8 cellular contexts compared by ENCODE assay signal in the genomic region with DNA sequence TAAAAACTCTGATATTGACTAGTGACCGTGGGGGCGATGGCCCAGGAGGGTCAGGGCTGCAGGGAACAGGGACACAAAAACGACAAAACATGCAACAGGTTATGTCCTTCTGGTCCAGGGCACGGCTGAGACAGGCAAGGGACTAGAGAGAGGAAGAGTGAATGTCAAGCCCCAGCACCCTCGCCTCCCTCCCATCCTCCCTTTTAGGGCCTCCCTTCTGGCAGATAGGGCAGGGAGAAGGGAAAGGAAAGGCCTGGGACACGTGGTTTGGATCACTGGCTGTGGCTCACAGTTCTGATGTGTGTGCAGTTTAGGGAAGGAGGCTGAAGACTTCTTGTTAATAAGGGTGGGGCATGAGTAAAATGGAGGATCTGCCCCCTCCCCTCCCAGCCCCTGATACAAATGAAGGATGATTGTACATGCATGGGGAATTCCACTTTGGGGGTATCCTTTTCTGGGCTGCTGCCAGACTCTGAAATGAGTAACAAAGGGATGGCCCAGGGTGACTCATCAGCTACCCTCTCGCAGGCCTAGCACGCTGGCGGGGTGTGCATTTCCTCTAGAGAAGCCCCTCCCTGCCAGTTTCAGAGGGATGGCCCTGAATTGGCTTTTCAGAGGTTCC. TPM values are rescaled to one million over a fixed set of nuclear protein-coding genes. Genes with fewer than 3 reads are reported as not detected.
DNase-seq lines count a peak whose midpoint lies in the region; ATAC-seq and TF ChIP-seq lines count a peak whose summit lies in the region.

No MANE protein-coding gene starts in this region.

- H3K4me1 Mint-ChIP-seq in WTC11: peaks cover 45% of the 10 kb centered on the region

- ATAC-seq in GM21515 (IDR thresholded peaks at IDR 0.05; ENCODE audit: unreplicated experiment) (peak; percentile 85), WTC11 (peak; percentile 91), left lobe of liver (peak; percentile 78)

- peak overlapping the region; percentile 11 for H3K4me3 Mint-ChIP-seq in WTC11

- DNase-seq in COLO668 (lab: John Stamatoyannopoulos, UW; ENCODE audit: unreplicated experiment) (peak; percentile 73), HUDEP-2 (lab: John Stamatoyannopoulos, UW; ENCODE audit: unreplicated experiment in 76 of 76) (peak in 55 of 76 experiments; percentile 5 to 70 (median 37)), WTC11 (ENCODE audit: low spot score) (peak; percentile 59), breast epithelium (ENCODE audit: low spot score in 2 of 2) (peak in 1 of 2 donors; percentile 49), left lobe of liver (ENCODE audit: low spot score) (no peak), NCI-H446 (lab: John Stamatoyannopoulos, UW) (no peak)
- peak; percentile 60 to 90 (median 86) for DNase-seq in stimulated activated CD4-positive, alpha-beta T cell treated with anti-CD3 and anti-CD28 coated beads, TNF-alpha, amount 100 ng/mL, for 4 hours (ENCODE audit: low read depth in 3 of 3)

- H3K36me3 ChIP-seq in breast epithelium: no peaks in the 10 kb centered on the region

- POLR2A ChIA-PET in WTC11 (lab: Charles Lee): no interaction called here

- H3K27me3 ChIP-seq in breast epithelium: no peaks in the 10 kb centered on the region

- intact Hi-C loops in breast epithelium (cut with DNase I; ENCODE audit: low total_unique reads): no loop called here

- H3K36me3 Mint-ChIP-seq in WTC11: peaks cover 9% of the 10 kb centered on the region; the same call in 1 of the 2 replicates

- TF ChIP-seq POLR2A in breast epithelium (IDR thresholded peaks at IDR 0.05): no peak

- CTCF ChIA-PET in WTC11 (lab: Charles Lee): interaction anchor here (1.1 to 1.6 kb wide), 6 partner anchors 14 to 170 kb away, joined by 3 to 6 read pairs (median 4); a partner anchor contains a TSS

- peak overlapping the region; percentile 74 to 89 for H3K27ac ChIP-seq in breast epithelium

- peak overlapping the region; percentile 75 for H3K27ac Mint-ChIP-seq in WTC11

- H3K4me3 ChIP-seq in breast epithelium: peak overlapping the region in 1 of 3 donors; percentile 0

- H3K9me3 ChIP-seq in breast epithelium: no peaks in the 10 kb centered on the region

- peaks cover 93% of the 10 kb centered on the region for H3K27me3 Mint-ChIP-seq in WTC11 (ENCODE audit: low read depth)

- H3K4me1 ChIP-seq in breast epithelium: peaks cover 18 to 33% of the 10 kb centered on the region in 2 donors

- TF ChIP-seq CTCF in WTC11 (IDR thresholded peaks at IDR 0.05) (no peak), breast epithelium (IDR thresholded peaks at IDR 0.05) (no peak)

- no peaks in the 10 kb centered on the region for H3K9me3 Mint-ChIP-seq in WTC11

TF ChIP-seq in WTC11, 78 proteins besides CTCF, POLR2A, EP300 and RAD21 (continues in another document):
- no peak for TF ChIP-seq NFE2L1 (CRISPR knock-in tag; IDR thresholded peaks at IDR 0.05)
- TF ChIP-seq, protein P1, sequence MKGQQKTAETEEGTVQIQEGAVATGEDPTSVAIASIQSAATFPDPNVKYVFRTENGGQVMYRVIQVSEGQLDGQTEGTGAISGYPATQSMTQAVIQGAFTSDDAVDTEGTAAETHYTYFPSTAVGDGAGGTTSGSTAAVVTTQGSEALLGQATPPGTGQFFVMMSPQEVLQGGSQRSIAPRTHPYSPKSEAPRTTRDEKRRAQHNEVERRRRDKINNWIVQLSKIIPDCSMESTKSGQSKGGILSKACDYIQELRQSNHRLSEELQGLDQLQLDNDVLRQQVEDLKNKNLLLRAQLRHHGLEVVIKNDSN (CRISPR knock-in tag; IDR thresholded peaks at IDR 0.05): peak; percentile 71
- no peak for TF ChIP-seq SP1 (CRISPR knock-in tag; conservative IDR thresholded peaks at IDR 0.05)
- TF ChIP-seq, protein P2, sequence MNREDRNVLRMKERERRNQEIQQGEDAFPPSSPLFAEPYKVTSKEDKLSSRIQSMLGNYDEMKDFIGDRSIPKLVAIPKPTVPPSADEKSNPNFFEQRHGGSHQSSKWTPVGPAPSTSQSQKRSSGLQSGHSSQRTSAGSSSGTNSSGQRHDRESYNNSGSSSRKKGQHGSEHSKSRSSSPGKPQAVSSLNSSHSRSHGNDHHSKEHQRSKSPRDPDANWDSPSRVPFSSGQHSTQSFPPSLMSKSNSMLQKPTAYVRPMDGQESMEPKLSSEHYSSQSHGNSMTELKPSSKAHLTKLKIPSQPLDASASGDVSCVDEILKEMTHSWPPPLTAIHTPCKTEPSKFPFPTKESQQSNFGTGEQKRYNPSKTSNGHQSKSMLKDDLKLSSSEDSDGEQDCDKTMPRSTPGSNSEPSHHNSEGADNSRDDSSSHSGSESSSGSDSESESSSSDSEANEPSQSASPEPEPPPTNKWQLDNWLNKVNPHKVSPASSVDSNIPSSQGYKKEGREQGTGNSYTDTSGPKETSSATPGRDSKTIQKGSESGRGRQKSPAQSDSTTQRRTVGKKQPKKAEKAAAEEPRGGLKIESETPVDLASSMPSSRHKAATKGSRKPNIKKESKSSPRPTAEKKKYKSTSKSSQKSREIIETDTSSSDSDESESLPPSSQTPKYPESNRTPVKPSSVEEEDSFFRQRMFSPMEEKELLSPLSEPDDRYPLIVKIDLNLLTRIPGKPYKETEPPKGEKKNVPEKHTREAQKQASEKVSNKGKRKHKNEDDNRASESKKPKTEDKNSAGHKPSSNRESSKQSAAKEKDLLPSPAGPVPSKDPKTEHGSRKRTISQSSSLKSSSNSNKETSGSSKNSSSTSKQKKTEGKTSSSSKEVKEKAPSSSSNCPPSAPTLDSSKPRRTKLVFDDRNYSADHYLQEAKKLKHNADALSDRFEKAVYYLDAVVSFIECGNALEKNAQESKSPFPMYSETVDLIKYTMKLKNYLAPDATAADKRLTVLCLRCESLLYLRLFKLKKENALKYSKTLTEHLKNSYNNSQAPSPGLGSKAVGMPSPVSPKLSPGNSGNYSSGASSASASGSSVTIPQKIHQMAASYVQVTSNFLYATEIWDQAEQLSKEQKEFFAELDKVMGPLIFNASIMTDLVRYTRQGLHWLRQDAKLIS (CRISPR knock-in tag; IDR thresholded peaks at IDR 0.05; ENCODE audit: borderline replicate concordance): no peak
- TF ChIP-seq, protein P3, sequence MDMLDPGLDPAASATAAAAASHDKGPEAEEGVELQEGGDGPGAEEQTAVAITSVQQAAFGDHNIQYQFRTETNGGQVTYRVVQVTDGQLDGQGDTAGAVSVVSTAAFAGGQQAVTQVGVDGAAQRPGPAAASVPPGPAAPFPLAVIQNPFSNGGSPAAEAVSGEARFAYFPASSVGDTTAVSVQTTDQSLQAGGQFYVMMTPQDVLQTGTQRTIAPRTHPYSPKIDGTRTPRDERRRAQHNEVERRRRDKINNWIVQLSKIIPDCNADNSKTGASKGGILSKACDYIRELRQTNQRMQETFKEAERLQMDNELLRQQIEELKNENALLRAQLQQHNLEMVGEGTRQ (CRISPR knock-in tag; IDR thresholded peaks at IDR 0.05): peak; percentile 64
- TF ChIP-seq, protein P4, sequence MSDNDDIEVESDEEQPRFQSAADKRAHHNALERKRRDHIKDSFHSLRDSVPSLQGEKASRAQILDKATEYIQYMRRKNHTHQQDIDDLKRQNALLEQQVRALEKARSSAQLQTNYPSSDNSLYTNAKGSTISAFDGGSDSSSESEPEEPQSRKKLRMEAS (CRISPR knock-in tag; IDR thresholded peaks at IDR 0.05): peak; percentile 68; the same call in 1 of the 2 replicates
- TF ChIP-seq, protein P5, sequence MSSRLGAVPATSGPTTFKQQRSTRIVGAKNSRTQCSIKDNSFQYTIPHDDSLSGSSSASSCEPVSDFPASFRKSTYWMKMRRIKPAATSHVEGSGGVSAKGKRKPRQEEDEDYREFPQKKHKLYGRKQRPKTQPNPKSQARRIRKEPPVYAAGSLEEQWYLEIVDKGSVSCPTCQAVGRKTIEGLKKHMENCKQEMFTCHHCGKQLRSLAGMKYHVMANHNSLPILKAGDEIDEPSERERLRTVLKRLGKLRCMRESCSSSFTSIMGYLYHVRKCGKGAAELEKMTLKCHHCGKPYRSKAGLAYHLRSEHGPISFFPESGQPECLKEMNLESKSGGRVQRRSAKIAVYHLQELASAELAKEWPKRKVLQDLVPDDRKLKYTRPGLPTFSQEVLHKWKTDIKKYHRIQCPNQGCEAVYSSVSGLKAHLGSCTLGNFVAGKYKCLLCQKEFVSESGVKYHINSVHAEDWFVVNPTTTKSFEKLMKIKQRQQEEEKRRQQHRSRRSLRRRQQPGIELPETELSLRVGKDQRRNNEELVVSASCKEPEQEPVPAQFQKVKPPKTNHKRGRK (CRISPR knock-in tag; IDR thresholded peaks at IDR 0.05; ENCODE audit: borderline replicate concordance): no peak
- no peak for TF ChIP-seq RELA (CRISPR knock-in tag; IDR thresholded peaks at IDR 0.05; ENCODE audit: borderline replicate concordance)
- TF ChIP-seq, protein P6, sequence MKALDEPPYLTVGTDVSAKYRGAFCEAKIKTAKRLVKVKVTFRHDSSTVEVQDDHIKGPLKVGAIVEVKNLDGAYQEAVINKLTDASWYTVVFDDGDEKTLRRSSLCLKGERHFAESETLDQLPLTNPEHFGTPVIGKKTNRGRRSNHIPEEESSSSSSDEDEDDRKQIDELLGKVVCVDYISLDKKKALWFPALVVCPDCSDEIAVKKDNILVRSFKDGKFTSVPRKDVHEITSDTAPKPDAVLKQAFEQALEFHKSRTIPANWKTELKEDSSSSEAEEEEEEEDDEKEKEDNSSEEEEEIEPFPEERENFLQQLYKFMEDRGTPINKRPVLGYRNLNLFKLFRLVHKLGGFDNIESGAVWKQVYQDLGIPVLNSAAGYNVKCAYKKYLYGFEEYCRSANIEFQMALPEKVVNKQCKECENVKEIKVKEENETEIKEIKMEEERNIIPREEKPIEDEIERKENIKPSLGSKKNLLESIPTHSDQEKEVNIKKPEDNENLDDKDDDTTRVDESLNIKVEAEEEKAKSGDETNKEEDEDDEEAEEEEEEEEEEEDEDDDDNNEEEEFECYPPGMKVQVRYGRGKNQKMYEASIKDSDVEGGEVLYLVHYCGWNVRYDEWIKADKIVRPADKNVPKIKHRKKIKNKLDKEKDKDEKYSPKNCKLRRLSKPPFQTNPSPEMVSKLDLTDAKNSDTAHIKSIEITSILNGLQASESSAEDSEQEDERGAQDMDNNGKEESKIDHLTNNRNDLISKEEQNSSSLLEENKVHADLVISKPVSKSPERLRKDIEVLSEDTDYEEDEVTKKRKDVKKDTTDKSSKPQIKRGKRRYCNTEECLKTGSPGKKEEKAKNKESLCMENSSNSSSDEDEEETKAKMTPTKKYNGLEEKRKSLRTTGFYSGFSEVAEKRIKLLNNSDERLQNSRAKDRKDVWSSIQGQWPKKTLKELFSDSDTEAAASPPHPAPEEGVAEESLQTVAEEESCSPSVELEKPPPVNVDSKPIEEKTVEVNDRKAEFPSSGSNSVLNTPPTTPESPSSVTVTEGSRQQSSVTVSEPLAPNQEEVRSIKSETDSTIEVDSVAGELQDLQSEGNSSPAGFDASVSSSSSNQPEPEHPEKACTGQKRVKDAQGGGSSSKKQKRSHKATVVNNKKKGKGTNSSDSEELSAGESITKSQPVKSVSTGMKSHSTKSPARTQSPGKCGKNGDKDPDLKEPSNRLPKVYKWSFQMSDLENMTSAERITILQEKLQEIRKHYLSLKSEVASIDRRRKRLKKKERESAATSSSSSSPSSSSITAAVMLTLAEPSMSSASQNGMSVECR (CRISPR knock-in tag; IDR thresholded peaks at IDR 0.05; ENCODE audit: borderline replicate concordance): no peak
- TF ChIP-seq CBFB (CRISPR knock-in tag; IDR thresholded peaks at IDR 0.05; ENCODE audit: low read depth): no peak
- no peak for TF ChIP-seq ETV6 (CRISPR knock-in tag; IDR thresholded peaks at IDR 0.05)

RNA-seq across cellular contexts. Expression of a gene that starts 14.2 kb away (rescaled TPM):
- total RNA-seq in WTC11 (2021): 21.3 to 24.6 TPM (median 24.2 TPM) in 3 replicates
- 100 to 1,000 TPM; 162 to 192 (median 164) TPM for total RNA-seq in breast epithelium
- total RNA-seq in left lobe of liver: 25.1 TPM

Comparison
In these comparisons a context has a peak if more than half of its experiments do, and no peak if none do; other contexts are left out.
1. DNase-seq: peak in COLO668 (single experiment), HUDEP-2 (55 of 76), WTC11 (single experiment) and stimulated activated CD4-positive, alpha-beta T cell treated with anti-CD3 and anti-CD28 coated beads, TNF-alpha, amount 100 ng/mL, for 4 hours (3 of 3); none in left lobe of liver (single experiment) and NCI-H446 (0 of 2).
2. Peak in every context shown above with its lines, with median percentiles within 50 percentile points of each other: ATAC-seq.